In the genomic region with DNA sequence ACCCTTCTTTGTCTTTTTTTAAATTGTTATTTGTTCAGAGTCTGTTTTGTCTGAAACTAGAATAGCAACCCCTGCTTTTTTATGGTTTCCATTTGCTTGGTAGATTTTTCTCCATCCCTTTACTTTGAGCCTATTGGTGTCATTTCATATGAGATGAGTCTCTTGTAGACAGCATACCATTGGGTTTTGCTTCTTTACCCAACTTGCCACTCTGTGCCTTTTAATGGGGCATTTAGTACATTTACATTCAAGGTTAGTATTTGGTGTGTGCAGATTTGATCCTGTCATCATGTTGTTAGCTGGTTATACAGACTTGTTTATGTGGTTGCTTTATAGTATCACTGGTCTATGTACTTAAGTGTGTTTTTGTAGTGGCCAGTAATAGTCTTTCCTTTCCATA, we compare ENCODE assay signal across 2 cellular contexts.
A peak's percentile ranks its signal among the peaks of the same experiment; 100 is the strongest.
TF ChIP-seq lines count a peak whose summit lies in the region.

No MANE protein-coding gene starts in this region.

TF ChIP-seq in HCT116, 20 proteins besides CTCF, POLR2A, EP300 and RAD21:
- TF ChIP-seq JUND (IDR thresholded peaks at IDR 0.05) (no peak), FOSL1 (IDR thresholded peaks at IDR 0.05; ENCODE audit: low read depth) (no peak), EZH2 (IDR thresholded peaks at IDR 0.05) (no peak), CBX3 (IDR thresholded peaks at IDR 0.05; ENCODE audit: low read depth) (peak; percentile 24; the same call in 1 of the 2 replicates)

TF ChIP-seq in GM12878, 131 proteins besides CTCF, POLR2A, EP300 and RAD21:
- peak; percentile 42; the same call in 1 of the 2 replicates for TF ChIP-seq CBX5 (IDR thresholded peaks at IDR 0.05; ENCODE audit: low read depth)
- TF ChIP-seq, protein P1, sequence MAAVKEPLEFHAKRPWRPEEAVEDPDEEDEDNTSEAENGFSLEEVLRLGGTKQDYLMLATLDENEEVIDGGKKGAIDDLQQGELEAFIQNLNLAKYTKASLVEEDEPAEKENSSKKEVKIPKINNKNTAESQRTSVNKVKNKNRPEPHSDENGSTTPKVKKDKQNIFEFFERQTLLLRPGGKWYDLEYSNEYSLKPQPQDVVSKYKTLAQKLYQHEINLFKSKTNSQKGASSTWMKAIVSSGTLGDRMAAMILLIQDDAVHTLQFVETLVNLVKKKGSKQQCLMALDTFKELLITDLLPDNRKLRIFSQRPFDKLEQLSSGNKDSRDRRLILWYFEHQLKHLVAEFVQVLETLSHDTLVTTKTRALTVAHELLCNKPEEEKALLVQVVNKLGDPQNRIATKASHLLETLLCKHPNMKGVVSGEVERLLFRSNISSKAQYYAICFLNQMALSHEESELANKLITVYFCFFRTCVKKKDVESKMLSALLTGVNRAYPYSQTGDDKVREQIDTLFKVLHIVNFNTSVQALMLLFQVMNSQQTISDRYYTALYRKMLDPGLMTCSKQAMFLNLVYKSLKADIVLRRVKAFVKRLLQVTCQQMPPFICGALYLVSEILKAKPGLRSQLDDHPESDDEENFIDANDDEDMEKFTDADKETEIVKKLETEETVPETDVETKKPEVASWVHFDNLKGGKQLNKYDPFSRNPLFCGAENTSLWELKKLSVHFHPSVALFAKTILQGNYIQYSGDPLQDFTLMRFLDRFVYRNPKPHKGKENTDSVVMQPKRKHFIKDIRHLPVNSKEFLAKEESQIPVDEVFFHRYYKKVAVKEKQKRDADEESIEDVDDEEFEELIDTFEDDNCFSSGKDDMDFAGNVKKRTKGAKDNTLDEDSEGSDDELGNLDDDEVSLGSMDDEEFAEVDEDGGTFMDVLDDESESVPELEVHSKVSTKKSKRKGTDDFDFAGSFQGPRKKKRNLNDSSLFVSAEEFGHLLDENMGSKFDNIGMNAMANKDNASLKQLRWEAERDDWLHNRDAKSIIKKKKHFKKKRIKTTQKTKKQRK (IDR thresholded peaks at IDR 0.05; ENCODE audit: low read depth, low read length) = no peak
